Comparison of ENCODE assay signal across 1 cellular context in the genomic region with DNA sequence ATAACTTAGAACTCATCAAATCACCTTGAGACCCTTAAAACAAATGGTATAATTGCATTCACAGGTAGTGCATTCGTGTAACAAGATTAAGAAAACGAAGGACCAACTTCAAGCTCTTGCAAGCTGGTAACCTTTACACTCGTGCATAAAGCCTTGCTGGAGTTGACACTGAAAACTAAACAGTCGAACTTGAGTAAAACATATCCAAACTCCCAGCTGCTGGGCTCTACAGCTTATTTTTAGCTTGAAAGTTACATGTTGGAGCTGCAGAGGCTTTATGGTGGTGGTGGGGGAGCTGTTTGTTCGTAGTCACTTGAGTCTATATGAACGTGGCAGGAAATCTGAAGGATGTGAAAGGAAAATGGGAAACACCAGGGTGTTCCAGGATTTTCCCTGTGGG.
TF ChIP-seq lines count a peak whose summit lies in the region.

No MANE protein-coding gene starts in this region.

TF ChIP-seq in endothelial cell of umbilical vein, 7 proteins besides CTCF, POLR2A, EP300 and RAD21 (continued from another document):
- TF ChIP-seq EZH2 (IDR thresholded peaks at IDR 0.05; ENCODE audit: borderline replicate concordance, low read depth, low read length, severe bottlenecking) (no peak), JUN (IDR thresholded peaks at IDR 0.05; ENCODE audit: borderline replicate concordance, insufficient read depth, insufficient read length, low read depth) (no peak)
